9 cellular contexts compared by ENCODE assay signal in genomic region chr16:84044108-84044488, GRCh38. TPM values are rescaled to one million over a fixed set of nuclear protein-coding genes. Genes with fewer than 3 reads are reported as not detected.
DNase-seq lines count a peak whose midpoint lies in the region; ATAC-seq and TF ChIP-seq lines count a peak whose summit lies in the region.
"Had no signal": no experiment of that assay in that cellular context is flagged by ENCODE, and none has a peak within 500 bp of the region (broad histone marks: within the 10 kb centered on the region; RNA-seq: fewer than 3 reads in every experiment).

No MANE protein-coding gene starts in this region.

- no peak overlapping the region for H3K4me3 Mint-ChIP-seq in activated T-cell treated with anti-CD3 and anti-CD28 coated beads, Interleukin-2, amount 50 U/mL, for 24 hours

- no peaks in the 10 kb centered on the region for H3K9me3 Mint-ChIP-seq in activated T-cell treated with anti-CD3 and anti-CD28 coated beads, Interleukin-2, amount 50 U/mL, for 24 hours

- ATAC-seq in Panc1 (peak; percentile 76), aorta (ENCODE audit: low FRiP score) (no peak)

- H3K4me1 ChIP-seq in Panc1 (ENCODE audit: control insufficient read depth, insufficient read depth, low read length): no peaks in the 10 kb centered on the region
- no peaks in the 10 kb centered on the region for H3K4me1 ChIP-seq in aorta (ENCODE audit: control insufficient read depth in 1 of 2, insufficient read depth in 2 of 2, low read length in 2 of 2)

- peaks cover 8% of the 10 kb centered on the region for H3K36me3 Mint-ChIP-seq in activated T-cell treated with anti-CD3 and anti-CD28 coated beads, Interleukin-2, amount 50 U/mL, for 24 hours (ENCODE audit: low read depth)

- POLR2A ChIA-PET in Panc1 (lab: Charles Lee): no interaction called here

- peaks cover 6% of the 10 kb centered on the region for H3K4me1 Mint-ChIP-seq in activated T-cell treated with anti-CD3 and anti-CD28 coated beads, Interleukin-2, amount 50 U/mL, for 24 hours (ENCODE audit: low read depth)

- H3K27ac ChIP-seq in Panc1 (ENCODE audit: low read length): no peak overlapping the region
- H3K27ac ChIP-seq in aorta (ENCODE audit: low read depth in 1 of 2, low read length in 2 of 2): no peak overlapping the region

- in situ Hi-C loops in Panc1 (cut with HindIII; ENCODE audit: low pct_unique_long_range_greater_than_20kb, low sequenced_read_pairs): no loop called here

- intact Hi-C loops in Panc1 (cut with micrococcal nuclease; ENCODE audit: unreplicated experiment) (no loop called here), aorta (cut with DNase I) (no loop called here)

- H3K4me3 ChIP-seq in Panc1 (ENCODE audit: low read depth in 2 of 2, low read length in 2 of 2): no peak overlapping the region
- no peak overlapping the region for H3K4me3 ChIP-seq in aorta (ENCODE audit: low read length in 2 of 2)

- CTCF ChIA-PET in Panc1 (lab: Charles Lee): interaction anchor here (1.0 kb wide), 1 partner anchor 90 kb away, joined by 6 read pairs; no protein-coding TSS in a partner anchor

- no TSS peak for BruUV-seq in Panc1 (replicated peaks; lab: Mats Ljungman, UMichigan)

- H3K27me3 Mint-ChIP-seq in activated T-cell treated with anti-CD3 and anti-CD28 coated beads, Interleukin-2, amount 50 U/mL, for 24 hours: peaks cover 33% of the 10 kb centered on the region

- WGBS in aorta, 2 donors: 47 to 55% methylated on average over 5 of the region's 5 CpGs

- DNase-seq in stimulated activated CD4-positive, alpha-beta T cell treated with anti-CD3 and anti-CD28 coated beads, Interleukin-15, amount 100 ng/mL, for 24 hours: peak; percentile 24
- DNase-seq in stimulated activated CD4-positive, alpha-beta T cell treated with anti-CD3 and anti-CD28 coated beads, Interleukin-4, amount 100 ng/mL, for 4 hours: no peak
- no peak for DNase-seq in Panc1 (ENCODE audit: low read depth, low spot score)
- peak; percentile 18 for DNase-seq in fibroblast of the conjunctiva (ENCODE audit: low read depth)
- peak; percentile 5 to 48 for DNase-seq in aorta
- no peak for DNase-seq in Ammon's horn (ENCODE audit: low spot score)
- DNase-seq in activated T-cell treated with anti-CD3 and anti-CD28 coated beads, Interleukin-2, amount 50 U/mL, for 24 hours: no peak
- DNase-seq in OCI-M2 (lab: John Stamatoyannopoulos, UW; ENCODE audit: unreplicated experiment): no peak
- DNase-seq: stimulated activated naive CD4-positive, alpha-beta T cell treated with Interleukin-2 at 50 U/mL for 16 hours had no signal

- no peak overlapping the region for H3K27ac Mint-ChIP-seq in activated T-cell treated with anti-CD3 and anti-CD28 coated beads, Interleukin-2, amount 50 U/mL, for 24 hours

- H3K36me3 ChIP-seq in Panc1 (ENCODE audit: control insufficient read depth, insufficient read depth, low read length): no peaks in the 10 kb centered on the region
- no peaks in the 10 kb centered on the region for H3K36me3 ChIP-seq in aorta (ENCODE audit: control insufficient read depth in 1 of 2, insufficient read depth in 2 of 2, low read length in 1 of 2)

- TF ChIP-seq CTCF in Panc1 (IDR thresholded peaks at IDR 0.05): peak; percentile 66

- no peaks in the 10 kb centered on the region for H3K27me3 ChIP-seq in Panc1 (ENCODE audit: control insufficient read depth, insufficient read depth, low read length)
- H3K27me3 ChIP-seq in aorta (ENCODE audit: control insufficient read depth in 1 of 2, insufficient read depth in 2 of 2, low read length in 1 of 2): no peaks in the 10 kb centered on the region

- H3K9me3 ChIP-seq in Panc1 (ENCODE audit: control insufficient read depth, insufficient read depth, low read depth, low read length): no peaks in the 10 kb centered on the region
- H3K9me3 ChIP-seq in aorta (ENCODE audit: control insufficient read depth, low read length): no peaks in the 10 kb centered on the region

RNA-seq across cellular contexts. Expression of gene SLC38A8, which starts 1.5 kb away (rescaled TPM):
- not detected for total RNA-seq in Panc1 (2021; ENCODE audit: unreplicated experiment)
- polyA plus RNA-seq in Panc1 (2012; ENCODE audit: insufficient read length): not detected
- total RNA-seq in aorta: not detected
- polyA plus RNA-seq in aorta: not detected

Comparison
In these comparisons a context has a peak if more than half of its experiments do, and no peak if none do; other contexts are left out.
1. DNase-seq: peak in stimulated activated CD4-positive, alpha-beta T cell treated with anti-CD3 and anti-CD28 coated beads, Interleukin-15, amount 100 ng/mL, for 24 hours (single experiment), fibroblast of the conjunctiva (single experiment) and aorta (2 of 2); none in stimulated activated CD4-positive, alpha-beta T cell treated with anti-CD3 and anti-CD28 coated beads, Interleukin-4, amount 100 ng/mL, for 4 hours (0 of 2), Panc1 (single experiment), Ammon's horn (single experiment), activated T-cell treated with anti-CD3 and anti-CD28 coated beads, Interleukin-2, amount 50 U/mL, for 24 hours (single experiment) and OCI-M2 (single experiment).